Comparison of ENCODE assay signal across 26 cellular contexts in the genomic region with DNA sequence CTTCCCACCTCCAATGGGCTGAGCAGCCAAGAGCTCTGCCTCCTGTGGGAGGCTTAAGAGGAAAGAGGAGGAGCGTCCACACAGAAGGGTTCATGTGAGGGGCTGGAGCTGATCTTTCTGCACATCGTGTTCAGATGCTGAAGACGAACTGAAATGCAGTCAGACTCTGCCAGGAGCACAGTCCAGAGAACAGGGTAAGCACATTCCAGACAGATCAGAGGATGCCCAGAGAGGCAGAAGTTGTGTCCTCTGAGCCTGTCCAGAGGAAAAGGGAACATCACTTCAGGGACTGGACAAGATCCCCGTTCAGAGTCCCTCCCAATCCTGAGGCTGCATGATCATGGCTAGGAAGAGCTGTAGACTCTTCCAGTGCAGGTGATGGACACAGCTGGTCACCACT.
DNase-seq lines count a peak whose midpoint lies in the region; ATAC-seq and TF ChIP-seq lines count a peak whose summit lies in the region.
"Had no signal": no experiment of that assay in that cellular context is flagged by ENCODE, and none has a peak within 500 bp of the region (broad histone marks: within the 10 kb centered on the region; RNA-seq: fewer than 3 reads in every experiment).

No MANE protein-coding gene starts in this region.

- H3K36me3 ChIP-seq in DND-41 (ENCODE audit: insufficient read depth, low read length) (no peaks in the 10 kb centered on the region), esophagus squamous epithelium (no peaks in the 10 kb centered on the region), muscle layer of colon (ENCODE audit: insufficient read depth, low read length) (no peaks in the 10 kb centered on the region), stomach smooth muscle (ENCODE audit: control insufficient read depth in 2 of 2, insufficient read depth in 2 of 2, low read length in 2 of 2) (no peaks in the 10 kb centered on the region)
- H3K36me3 ChIP-seq: BLaER1 treated with 17β-estradiol and CSF1 and Interleukin-3, amounts not matched to agents 10 nM and 100 nM; HAP-1 had no signal

- H3K27me3 ChIP-seq in DND-41 (ENCODE audit: insufficient read depth, low read length, poor library complexity) = no peaks in the 10 kb centered on the region
- no peaks in the 10 kb centered on the region for H3K27me3 ChIP-seq in esophagus squamous epithelium
- no peaks in the 10 kb centered on the region for H3K27me3 ChIP-seq in muscle layer of colon (ENCODE audit: control insufficient read depth in 1 of 2, insufficient read depth in 2 of 2, low read length in 2 of 2)
- H3K27me3 ChIP-seq in stomach smooth muscle (ENCODE audit: control insufficient read depth in 1 of 2, insufficient read depth in 2 of 2, low read length in 2 of 2) = no peaks in the 10 kb centered on the region
- H3K27me3 ChIP-seq: BLaER1 treated with 17β-estradiol and CSF1 and Interleukin-3, amounts not matched to agents 10 nM and 100 nM had no signal

- TF ChIP-seq CTCF in DND-41 (IDR thresholded peaks at IDR 0.05; ENCODE audit: borderline replicate concordance, extremely low read depth, low read length, poor library complexity, severe bottlenecking) (no peak), esophagus squamous epithelium (IDR thresholded peaks at IDR 0.05) (no peak)

- no peaks in the 10 kb centered on the region for H3K9me3 ChIP-seq in DND-41 (ENCODE audit: insufficient read depth, low read length, severe bottlenecking)
- no peaks in the 10 kb centered on the region for H3K9me3 ChIP-seq in esophagus squamous epithelium
- H3K9me3 ChIP-seq in muscle layer of colon (ENCODE audit: low read length) = no peaks in the 10 kb centered on the region
- no peaks in the 10 kb centered on the region for H3K9me3 ChIP-seq in stomach smooth muscle (ENCODE audit: control insufficient read depth in 2 of 2, low read length in 2 of 2)
- H3K9me3 ChIP-seq: A549; BLaER1 treated with 17β-estradiol and CSF1 and Interleukin-3, amounts not matched to agents 10 nM and 100 nM; HAP-1 had no signal

- intact Hi-C loops in esophagus squamous epithelium (cut with DNase I) = no loop called here

- H2AFZ ChIP-seq in DND-41 (ENCODE audit: low read depth, low read length) = no peak overlapping the region
- H2AFZ ChIP-seq: GM23338 had no signal

- H3K9ac ChIP-seq in DND-41 (ENCODE audit: low read depth, low read length) = no peak overlapping the region
- H3K9ac ChIP-seq in muscle layer of colon (ENCODE audit: low read length) = no peak overlapping the region
- no peak overlapping the region for H3K9ac ChIP-seq in stomach smooth muscle (ENCODE audit: low read length in 2 of 2)
- H3K9ac ChIP-seq: BLaER1 treated with 17β-estradiol and CSF1 and Interleukin-3, amounts not matched to agents 10 nM and 100 nM had no signal

- H3K27ac ChIP-seq in DND-41 (ENCODE audit: low read length) (peak overlapping the region; percentile 37; the same call in 1 of the 2 replicates), esophagus squamous epithelium (peak overlapping the region in 3 of 4 donors; percentile 53 to 60 (median 57)), muscle layer of colon (ENCODE audit: low read depth, low read length) (peak overlapping the region; percentile 82), stomach smooth muscle (ENCODE audit: low read length) (peak overlapping the region; percentile 88)
- H3K27ac ChIP-seq: A549; BLaER1 treated with 17β-estradiol and CSF1 and Interleukin-3, amounts not matched to agents 10 nM and 100 nM had no signal

- ATAC-seq in DND-41 (ENCODE audit: insufficient read depth, low read depth) (no peak), esophagus mucosa (no peak), GM21786 (IDR thresholded peaks at IDR 0.05; ENCODE audit: unreplicated experiment) (no peak)
- ATAC-seq: A549, GM23338, K562 had no signal

- TF ChIP-seq POLR2A in esophagus squamous epithelium (IDR thresholded peaks at IDR 0.05) = no peak

- DNase-seq in DND-41 (no peak), esophagus squamous epithelium (lab: John Stamatoyannopoulos, UW) (no peak), DMS153 treated with DMSO at 0.1 percent for 48 hours (lab: John Stamatoyannopoulos, UW; ENCODE audit: unreplicated experiment) (no peak)
- DNase-seq: AML-193; CD4-positive, alpha-beta T cell; DMS53; HFFc6; Kasumi-1; MV-4-11; NCI-H1105; NCI-H1436 treated with DMSO at 0.1 percent for 48 hours; NCI-H187 treated with DMSO at 0.1 percent for 48 hours; NCI-H524 treated with DMSO at 0.1 percent for 48 hours; NCI-H774; NK-92 treated with Interleukin-12 subunit alpha and Interleukin-12 subunit beta, amount 100 ng/mL, for 24 hours; RPMI8226; SHP77 treated with DMSO at 0.1 percent for 48 hours had no signal

- H3K4me3 ChIP-seq in DND-41 (ENCODE audit: low read depth in 1 of 2, low read length in 2 of 2) (no peak overlapping the region), esophagus squamous epithelium (no peak overlapping the region), muscle layer of colon (ENCODE audit: low read depth in 1 of 2, low read length in 2 of 2) (no peak overlapping the region), stomach smooth muscle (ENCODE audit: low read length in 2 of 2) (no peak overlapping the region)
- H3K4me3 ChIP-seq: A549; BLaER1 treated with 17β-estradiol and CSF1 and Interleukin-3, amounts not matched to agents 10 nM and 100 nM; GM23338; HAP-1; K562 had no signal

- no peaks in the 10 kb centered on the region for H4K20me1 ChIP-seq in DND-41 (ENCODE audit: insufficient read depth, low read length)
- H4K20me1 ChIP-seq: BLaER1 treated with 17β-estradiol and CSF1 and Interleukin-3, amounts not matched to agents 10 nM and 100 nM had no signal

- no peaks in the 10 kb centered on the region for H3K4me1 ChIP-seq in DND-41 (ENCODE audit: insufficient read depth, low read length)
- peaks cover 0 to 18% (median 4%) of the 10 kb centered on the region in 3 donors for H3K4me1 ChIP-seq in esophagus squamous epithelium
- H3K4me1 ChIP-seq in muscle layer of colon (ENCODE audit: insufficient read depth, low read length) = peaks cover 23% of the 10 kb centered on the region
- peaks cover 25% of the 10 kb centered on the region for H3K4me1 ChIP-seq in stomach smooth muscle (ENCODE audit: control insufficient read depth, insufficient read depth, low read length)
- H3K4me1 ChIP-seq: A549, HAP-1 had no signal

- 63 to 80% methylated on average over 3 of the region's 4 CpGs for WGBS in esophagus squamous epithelium, 2 donors

- no peak overlapping the region for H3K4me2 ChIP-seq in DND-41 (ENCODE audit: insufficient read depth, low read length)
- H3K4me2 ChIP-seq: A549; BLaER1 treated with 17β-estradiol and CSF1 and Interleukin-3, amounts not matched to agents 10 nM and 100 nM; GM23338 had no signal

- H3K79me2 ChIP-seq in DND-41 (ENCODE audit: insufficient read depth, low read length) = no peaks in the 10 kb centered on the region

Comparison
In these comparisons a context has a peak if more than half of its experiments do, and no peak if none do; other contexts are left out.
1. H3K27ac ChIP-seq: peak in every context shown above with its lines; median percentile 88 in stomach smooth muscle; 82 in muscle layer of colon; 57 in esophagus squamous epithelium; 37 in DND-41.